ENCODE assay signal across 15 cellular contexts in the genomic region with DNA sequence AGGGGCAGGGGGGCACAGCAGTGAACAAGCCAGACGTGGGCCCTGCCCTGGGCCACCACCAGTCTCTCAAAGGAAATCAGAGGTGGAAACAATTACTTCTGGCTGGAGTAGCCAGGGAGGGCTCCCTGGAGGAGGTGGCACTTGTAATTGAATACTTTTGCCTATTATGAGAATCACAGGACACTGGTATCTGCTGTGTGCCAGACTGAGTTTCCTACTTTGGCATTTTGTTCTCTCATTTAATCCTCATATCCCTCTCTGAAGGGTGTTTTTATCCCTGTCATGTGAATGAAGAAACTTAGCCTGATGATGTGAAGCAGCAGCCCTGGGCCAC.
"Had no signal": no experiment of that assay in that cellular context is flagged by ENCODE, and none has a peak within 500 bp of the region (broad histone marks: within the 10 kb centered on the region; RNA-seq: fewer than 3 reads in every experiment).

No MANE protein-coding gene starts in this region.

- H3K4me2 ChIP-seq: smooth muscle cell had no signal

- DNase-seq: activated CD4-positive, alpha-beta T cell treated with anti-CD3 and anti-CD28 coated beads for 48 hours; activated naive CD4-positive, alpha-beta T cell treated with Interleukin-2 at 50 U/mL for 16 hours; cerebellar nuclear complex; foreskin fibroblast; lower lobe of right lung; T-helper 1 cell had no signal

- ATAC-seq: lower lobe of right lung; stimulated activated effector memory CD8-positive, alpha-beta T cell treated with anti-CD3 and anti-CD28 coated beads, Interleukin-12 subunit alpha, Interleukin-12 subunit beta, amount 100 ng/mL, for 72 hours; WTC11 had no signal

- H3K27me3 ChIP-seq: pancreas had no signal

- H3K36me3 ChIP-seq: esophagus muscularis mucosa, lower lobe of right lung, pancreas had no signal

- H3K9me3 Mint-ChIP-seq: activated T-helper 1 cell treated with anti-CD3 and anti-CD28 coated beads, Interleukin-12 subunit alpha, Interleukin-12 subunit beta, Interleukin-2, Interleukin-4 antibody, amounts not matched to agents 30 ng/mL and 10 ng/mL and 1 ng/mL, durations not matched to agents 14 hours and 24 hours and 36 hours; mesothelial cell of epicardium; neural crest cell; stimulated activated effector memory CD8-positive, alpha-beta T cell treated with anti-CD3 and anti-CD28 coated beads, Interleukin-12 subunit alpha, Interleukin-12 subunit beta, amount 100 ng/mL, for 72 hours; type B pancreatic cell; WTC11 had no signal

- H3K36me3 Mint-ChIP-seq: mesothelial cell of epicardium; stimulated activated effector memory CD8-positive, alpha-beta T cell treated with anti-CD3 and anti-CD28 coated beads, Interleukin-12 subunit alpha, Interleukin-12 subunit beta, amount 100 ng/mL, for 72 hours; type B pancreatic cell; WTC11 had no signal

- H3K9me3 ChIP-seq: esophagus muscularis mucosa, lower lobe of right lung, pancreas had no signal

- H3K4me3 Mint-ChIP-seq: activated T-helper 1 cell treated with anti-CD3 and anti-CD28 coated beads, Interleukin-12 subunit alpha, Interleukin-12 subunit beta, Interleukin-2, Interleukin-4 antibody, amounts not matched to agents 30 ng/mL and 10 ng/mL and 1 ng/mL, durations not matched to agents 14 hours and 24 hours and 36 hours; mesothelial cell of epicardium; stimulated activated effector memory CD8-positive, alpha-beta T cell treated with anti-CD3 and anti-CD28 coated beads, Interleukin-12 subunit alpha, Interleukin-12 subunit beta, amount 100 ng/mL, for 72 hours; type B pancreatic cell; WTC11 had no signal

- H3K27ac ChIP-seq: lower lobe of right lung had no signal

- H3K4me3 ChIP-seq: esophagus muscularis mucosa, lower lobe of right lung, pancreas, smooth muscle cell had no signal

- H3K27ac Mint-ChIP-seq: activated T-helper 1 cell treated with anti-CD3 and anti-CD28 coated beads, Interleukin-12 subunit alpha, Interleukin-12 subunit beta, Interleukin-2, Interleukin-4 antibody, amounts not matched to agents 30 ng/mL and 10 ng/mL and 1 ng/mL, durations not matched to agents 14 hours and 24 hours and 36 hours; mesothelial cell of epicardium; stimulated activated effector memory CD8-positive, alpha-beta T cell treated with anti-CD3 and anti-CD28 coated beads, Interleukin-12 subunit alpha, Interleukin-12 subunit beta, amount 100 ng/mL, for 72 hours; type B pancreatic cell; WTC11 had no signal

- H3K4me1 Mint-ChIP-seq: mesothelial cell of epicardium; stimulated activated effector memory CD8-positive, alpha-beta T cell treated with anti-CD3 and anti-CD28 coated beads, Interleukin-12 subunit alpha, Interleukin-12 subunit beta, amount 100 ng/mL, for 72 hours had no signal
